22 cellular contexts compared by ENCODE assay signal in genomic region chr13:42964681-42965305, GRCh38. TPM values are rescaled to one million over a fixed set of nuclear protein-coding genes. Genes with fewer than 3 reads are reported as not detected.
DNase-seq lines count a peak whose midpoint lies in the region; ATAC-seq, FAIRE-seq and TF ChIP-seq lines count a peak whose summit lies in the region.
"Had no signal": no experiment of that assay in that cellular context is flagged by ENCODE, and none has a peak within 500 bp of the region (broad histone marks: within the 10 kb centered on the region; RNA-seq: fewer than 3 reads in every experiment).

No MANE protein-coding gene starts in this region.

- H3K27ac ChIP-seq in neuronal stem cell (replicated peaks; ENCODE audit: low read length): no peak overlapping the region
- H3K27ac ChIP-seq: 22Rv1, SJSA1 had no signal

- no peak overlapping the region for H4K91ac ChIP-seq in neuronal stem cell (ENCODE audit: low read depth, low read length, poor library complexity)

- peaks cover 52% of the 10 kb centered on the region for H3K36me3 Mint-ChIP-seq in T-helper 1 cell treated with Interleukin-12 subunit alpha and Interleukin-12 subunit beta and Interleukin-4 antibody, amounts not matched to agents 30 μg/mL and 1 μg/mL, for 36 hours (ENCODE audit: low read depth)
- H3K36me3 Mint-ChIP-seq in chondrocyte (ENCODE audit: low read depth): peaks cover 4% of the 10 kb centered on the region
- peaks cover 31% of the 10 kb centered on the region for H3K36me3 Mint-ChIP-seq in mesothelial cell of epicardium

- H2AK5ac ChIP-seq in neuronal stem cell (ENCODE audit: low read depth, low read length): no peak overlapping the region

- H3K27me3 ChIP-seq in neuronal stem cell (ENCODE audit: control insufficient read depth in 3 of 3, insufficient read depth in 3 of 3, low read depth in 1 of 3, low read length in 3 of 3): peaks cover 0 to 2% (median 0%) of the 10 kb centered on the region in 3 experiments
- H3K27me3 ChIP-seq: SJSA1 had no signal

- TF ChIP-seq CTCF in chondrocyte (IDR thresholded peaks at IDR 0.05) (no peak), mesothelial cell of epicardium (IDR thresholded peaks at IDR 0.05; ENCODE audit: unreplicated experiment) (no peak)

- no peak for ATAC-seq in HG02588 (IDR thresholded peaks at IDR 0.05; ENCODE audit: unreplicated experiment)
- ATAC-seq: CD8-positive, alpha-beta T cell; Right ventricle myocardium inferior had no signal

- H3K27me3 Mint-ChIP-seq in T-helper 1 cell treated with Interleukin-12 subunit alpha and Interleukin-12 subunit beta and Interleukin-4 antibody, amounts not matched to agents 30 μg/mL and 1 μg/mL, for 36 hours (ENCODE audit: low read depth): no peaks in the 10 kb centered on the region
- H3K27me3 Mint-ChIP-seq in chondrocyte (ENCODE audit: low read depth): no peaks in the 10 kb centered on the region
- no peaks in the 10 kb centered on the region for H3K27me3 Mint-ChIP-seq in mesothelial cell of epicardium (ENCODE audit: low read depth)

- no peak overlapping the region for H3K9ac ChIP-seq in neuronal stem cell (ENCODE audit: low read depth, low read length, poor library complexity)

- WGBS in neuronal stem cell (ENCODE audit: extremely low coverage in 2 of 2, insufficient read length in 2 of 2, insufficient replicate concordance in 1 of 2), 2 donors: no CpG with 5 or more reads among the region's 1 CpG

- no peak overlapping the region for H4K8ac ChIP-seq in neuronal stem cell (ENCODE audit: low read depth, low read length)

- no peak overlapping the region for H2BK120ac ChIP-seq in neuronal stem cell (ENCODE audit: low read depth, low read length)

- no peak overlapping the region for H3K4me2 ChIP-seq in neuronal stem cell (ENCODE audit: insufficient read depth, low read length, poor library complexity, severe bottlenecking)

- no peaks in the 10 kb centered on the region for H3K9me3 ChIP-seq in neuronal stem cell (replicated peaks in 1 of 2; ENCODE audit: control insufficient read depth in 2 of 2, insufficient read depth in 1 of 2, low read depth in 1 of 2, low read length in 2 of 2)
- H3K9me3 ChIP-seq: SJSA1 had no signal

- H3K23ac ChIP-seq in neuronal stem cell (ENCODE audit: low read depth, low read length, poor library complexity): no peak overlapping the region

- no peak overlapping the region for H3K14ac ChIP-seq in neuronal stem cell (ENCODE audit: low read length)

- H2BK12ac ChIP-seq in neuronal stem cell (ENCODE audit: low read length): no peak overlapping the region

- H3K18ac ChIP-seq in neuronal stem cell (ENCODE audit: low read length): no peak overlapping the region

- no peaks in the 10 kb centered on the region for H3K36me3 ChIP-seq in neuronal stem cell (replicated peaks in 1 of 2; ENCODE audit: control insufficient read depth in 2 of 2, insufficient read depth in 2 of 2, low read length in 2 of 2)

- no peak overlapping the region for H2BK15ac ChIP-seq in neuronal stem cell (ENCODE audit: low read length)

- H3K4me3 Mint-ChIP-seq in T-helper 1 cell treated with Interleukin-12 subunit alpha and Interleukin-12 subunit beta and Interleukin-4 antibody, amounts not matched to agents 30 μg/mL and 1 μg/mL, for 36 hours: no peak overlapping the region
- no peak overlapping the region for H3K4me3 Mint-ChIP-seq in chondrocyte (ENCODE audit: unreplicated experiment)
- no peak overlapping the region for H3K4me3 Mint-ChIP-seq in mesothelial cell of epicardium
- H3K4me3 Mint-ChIP-seq: CD8-positive, alpha-beta T cell had no signal

- FAIRE-seq in GM19239 (lab: Jason Lieb, UNC) (no peak), frontal cortex (lab: Jason Lieb, UNC) (no peak)

- H3K4me3 ChIP-seq in neuronal stem cell (ENCODE audit: low read length in 2 of 2): no peak overlapping the region
- H3K4me3 ChIP-seq: SJSA1 had no signal

- no peak overlapping the region for H2AFZ ChIP-seq in neuronal stem cell (ENCODE audit: low read length)

- H3K4ac ChIP-seq in neuronal stem cell (ENCODE audit: low read length): no peak overlapping the region

- peaks cover 0 to 3% of the 10 kb centered on the region in 2 donors for H3K4me1 ChIP-seq in neuronal stem cell (ENCODE audit: control insufficient read depth in 2 of 2, insufficient read depth in 1 of 2, low read depth in 1 of 2, low read length in 2 of 2)

- H3K27ac Mint-ChIP-seq in T-helper 1 cell treated with Interleukin-12 subunit alpha and Interleukin-12 subunit beta and Interleukin-4 antibody, amounts not matched to agents 30 μg/mL and 1 μg/mL, for 36 hours: peak overlapping the region; percentile 31
- H3K27ac Mint-ChIP-seq in chondrocyte (ENCODE audit: unreplicated experiment) (peak overlapping the region; percentile 38), mesothelial cell of epicardium (peak overlapping the region; percentile 94)
- H3K27ac Mint-ChIP-seq: CD8-positive, alpha-beta T cell had no signal

- no peaks in the 10 kb centered on the region for H3K79me1 ChIP-seq in neuronal stem cell (ENCODE audit: low read depth, low read length)

- no peaks in the 10 kb centered on the region for H3K9me3 Mint-ChIP-seq in T-helper 1 cell treated with Interleukin-12 subunit alpha and Interleukin-12 subunit beta and Interleukin-4 antibody, amounts not matched to agents 30 μg/mL and 1 μg/mL, for 36 hours
- H3K9me3 Mint-ChIP-seq in chondrocyte (ENCODE audit: low read depth) (no peaks in the 10 kb centered on the region), mesothelial cell of epicardium (no peaks in the 10 kb centered on the region)
- H3K9me3 Mint-ChIP-seq: CD8-positive, alpha-beta T cell had no signal

- H3K4me1 Mint-ChIP-seq in T-helper 1 cell treated with Interleukin-12 subunit alpha and Interleukin-12 subunit beta and Interleukin-4 antibody, amounts not matched to agents 30 μg/mL and 1 μg/mL, for 36 hours (ENCODE audit: low read depth): peaks cover 11% of the 10 kb centered on the region
- H3K4me1 Mint-ChIP-seq in chondrocyte (ENCODE audit: low read depth) (peaks cover 32% of the 10 kb centered on the region), mesothelial cell of epicardium (peaks cover 52% of the 10 kb centered on the region)

- DNase-seq in T-helper 1 cell (no peak), chondrocyte (ENCODE audit: low spot score) (no peak), mesothelial cell of epicardium (ENCODE audit: low spot score in 2 of 2, unreplicated experiment in 2 of 2) (no peak), neuronal stem cell (ENCODE audit: low spot score) (no peak), GM19239 (ENCODE audit: insufficient read length, low spot score) (no peak), frontal cortex (ENCODE audit: low spot score in 2 of 2) (no peak)
- DNase-seq: ACHN; AML-193; C1 segment of cervical spinal cord; CD8-positive, alpha-beta T cell; GDM1; Kasumi-1; NCI-H1694; NCI-H2081; NCI-H2171; NCI-H524 treated with DMSO at 0.1 percent for 48 hours had no signal

- H2BK5ac ChIP-seq in neuronal stem cell (ENCODE audit: low read length): no peak overlapping the region

RNA-seq across cellular contexts. Expression of gene EPSTI1, which starts 27.2 kb away (rescaled TPM):
- total RNA-seq in chondrocyte: 2.1 to 3.8 TPM (median 2.8 TPM) in 3 replicates
- total RNA-seq in mesothelial cell of epicardium: 37.3 to 44.0 TPM (median 42.7 TPM) in 3 replicates
- polyA plus RNA-seq in neuronal stem cell (2013, experiment 1 of 2): 0.18 TPM
- polyA plus RNA-seq in neuronal stem cell (2013, experiment 2 of 2): 0.30 TPM
- 1.2 TPM for total RNA-seq in frontal cortex
- total RNA-seq: MCF 10A had no signal

RNA-seq across cellular contexts. Expression of gene DNAJC15, which starts 58.6 kb away (rescaled TPM):
- total RNA-seq in chondrocyte: 18.0 to 24.3 TPM (median 21.6 TPM) in 3 replicates
- 31.6 to 35.9 TPM (median 32.5 TPM) in 3 replicates for total RNA-seq in mesothelial cell of epicardium
- 2.3 TPM for polyA plus RNA-seq in neuronal stem cell (2013, experiment 1 of 2)
- polyA plus RNA-seq in neuronal stem cell (2013, experiment 2 of 2): 2.9 TPM
- 26.1 TPM for total RNA-seq in frontal cortex

Comparison
In these comparisons a context has a peak if more than half of its experiments do, and no peak if none do; other contexts are left out.
1. H3K27ac Mint-ChIP-seq: peak in every context shown above with its lines; median percentile 94 in mesothelial cell of epicardium; 38 in chondrocyte; 31 in T-helper 1 cell treated with Interleukin-12 subunit alpha and Interleukin-12 subunit beta and Interleukin-4 antibody, amounts not matched to agents 30 μg/mL and 1 μg/mL, for 36 hours.